Comparison of ENCODE assay signal across 8 cellular contexts in the genomic region with DNA sequence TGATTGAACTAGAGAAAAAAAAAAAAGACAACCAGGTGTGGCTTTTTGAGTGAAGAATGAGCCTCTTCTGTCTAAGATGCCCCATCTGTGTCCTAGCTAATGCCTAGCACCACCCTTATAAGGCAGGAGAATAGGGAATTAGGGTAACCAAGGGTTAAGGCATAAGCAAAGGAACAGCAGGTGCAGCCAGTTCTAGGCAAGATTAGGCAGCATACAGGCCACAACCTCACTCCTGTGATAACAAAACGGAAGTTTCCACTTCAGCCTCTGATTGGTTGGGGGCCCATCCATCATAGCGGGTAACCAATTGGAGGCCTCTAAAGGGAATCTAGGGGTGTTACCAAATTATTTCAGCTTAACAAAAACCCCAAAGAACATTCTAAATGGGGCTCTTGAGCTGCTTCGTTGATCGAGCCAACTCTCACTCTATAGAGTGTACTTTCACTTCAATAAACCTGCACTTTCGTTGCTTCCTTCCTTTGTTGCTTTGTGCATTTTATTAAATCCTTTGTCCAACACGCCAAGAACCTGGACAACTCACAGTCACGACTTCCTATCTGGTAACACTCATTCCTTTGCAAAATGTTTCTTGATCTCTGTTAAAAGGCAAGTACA.
DNase-seq lines count a peak whose midpoint lies in the region; ATAC-seq and TF ChIP-seq lines count a peak whose summit lies in the region.

No MANE protein-coding gene starts in this region.

- H3K4me3 Mint-ChIP-seq in stimulated activated effector memory CD8-positive, alpha-beta T cell treated with anti-CD3 and anti-CD28 coated beads, Interleukin-12 subunit alpha, Interleukin-12 subunit beta, amount 100 ng/mL, for 72 hours, result peak overlapping the region; percentile 66

- no peaks in the 10 kb centered on the region for H3K9me3 ChIP-seq in mucosa of descending colon

- ATAC-seq in HG02885 (IDR thresholded peaks at IDR 0.05; ENCODE audit: poor library complexity, unreplicated experiment) (peak; percentile 84), mucosa of descending colon (peak; percentile 78)
- peak; percentile 87 for ATAC-seq in stimulated activated effector memory CD8-positive, alpha-beta T cell treated with anti-CD3 and anti-CD28 coated beads, Interleukin-12 subunit alpha, Interleukin-12 subunit beta, amount 100 ng/mL, for 72 hours

- H3K27ac Mint-ChIP-seq in stimulated activated effector memory CD8-positive, alpha-beta T cell treated with anti-CD3 and anti-CD28 coated beads, Interleukin-12 subunit alpha, Interleukin-12 subunit beta, amount 100 ng/mL, for 72 hours, result peak overlapping the region; percentile 93

- TF ChIP-seq CTCF in mucosa of descending colon (IDR thresholded peaks at IDR 0.05), result no peak

- peaks cover 81% of the 10 kb centered on the region for H3K4me1 Mint-ChIP-seq in stimulated activated effector memory CD8-positive, alpha-beta T cell treated with anti-CD3 and anti-CD28 coated beads, Interleukin-12 subunit alpha, Interleukin-12 subunit beta, amount 100 ng/mL, for 72 hours

- H3K4me1 ChIP-seq in mucosa of descending colon (ENCODE audit: low read depth), result peaks cover 6% of the 10 kb centered on the region

- no peak overlapping the region for H3K4me3 ChIP-seq in mucosa of descending colon

- no peaks in the 10 kb centered on the region for H3K36me3 ChIP-seq in mucosa of descending colon (ENCODE audit: low read depth)

- intact Hi-C loops in mucosa of descending colon (cut with DNase I, micrococcal nuclease), result loop anchor here in 1 of 2 donors (2.0 kb wide), 1 partner anchor 64 kb away; no protein-coding TSS in a partner anchor

- peaks cover 5% of the 10 kb centered on the region for H3K36me3 Mint-ChIP-seq in stimulated activated effector memory CD8-positive, alpha-beta T cell treated with anti-CD3 and anti-CD28 coated beads, Interleukin-12 subunit alpha, Interleukin-12 subunit beta, amount 100 ng/mL, for 72 hours

- DNase-seq in NCI-H187 (lab: John Stamatoyannopoulos, UW) (peak; percentile 16 to 64), NCI-H187 treated with DMSO at 0.1 percent for 48 hours (lab: John Stamatoyannopoulos, UW) (no peak), NCI-H226 (peak; percentile 76), mucosa of descending colon (peak in 2 of 3 donors; percentile 80 to 83)
- DNase-seq in activated CD4-positive, alpha-beta T cell treated with anti-CD3 and anti-CD28 coated beads, Interleukin-2, amount 50 U/mL, for 24 hours (ENCODE audit: low read depth in 1 of 2, low spot score in 1 of 2), result peak; percentile 90 to 94
- DNase-seq in effector CD4-positive, alpha-beta T cell, result peak; percentile 88
- peak; percentile 93 to 99 for DNase-seq in stimulated activated effector memory CD8-positive, alpha-beta T cell treated with anti-CD3 and anti-CD28 coated beads, Interleukin-12 subunit alpha, Interleukin-12 subunit beta, amount 100 ng/mL, for 72 hours (ENCODE audit: low spot score in 2 of 2)

- no peaks in the 10 kb centered on the region for H3K9me3 Mint-ChIP-seq in stimulated activated effector memory CD8-positive, alpha-beta T cell treated with anti-CD3 and anti-CD28 coated beads, Interleukin-12 subunit alpha, Interleukin-12 subunit beta, amount 100 ng/mL, for 72 hours
